8 cellular contexts compared by ENCODE assay signal in genomic region chr4:45453258-45453841, GRCh38.
DNase-seq lines count a peak whose midpoint lies in the region; ATAC-seq, FAIRE-seq and TF ChIP-seq lines count a peak whose summit lies in the region.

No MANE protein-coding gene starts in this region.

- H4K20me1 ChIP-seq in astrocyte (ENCODE audit: insufficient read depth, low read length) = no peaks in the 10 kb centered on the region

- no peaks in the 10 kb centered on the region for H3K4me1 Mint-ChIP-seq in astrocyte (ENCODE audit: low read depth, unreplicated experiment)
- H3K4me1 Mint-ChIP-seq in activated CD8-positive, alpha-beta memory T cell treated with anti-CD3 and anti-CD28 coated beads, Interleukin-2, amount 10 ng/mL, durations not matched to agents 7 days and 5 days = no peaks in the 10 kb centered on the region

- H3K9me3 Mint-ChIP-seq in astrocyte (ENCODE audit: unreplicated experiment) = no peaks in the 10 kb centered on the region
- H3K9me3 Mint-ChIP-seq in activated CD8-positive, alpha-beta memory T cell treated with anti-CD3 and anti-CD28 coated beads, Interleukin-2, amount 10 ng/mL, durations not matched to agents 7 days and 5 days (ENCODE audit: low read depth) = peaks cover 2% of the 10 kb centered on the region

- CTCF ChIA-PET in activated CD8-positive, alpha-beta memory T cell treated with anti-CD3 and anti-CD28 coated beads, Interleukin-2, amount 10 ng/mL, durations not matched to agents 7 days and 5 days (lab: Charles Lee) = no interaction called here

- H3K27ac ChIP-seq in 22Rv1 = no peak overlapping the region
- H3K27ac ChIP-seq in astrocyte (ENCODE audit: low read depth, low read length) = no peak overlapping the region
- H3K27ac ChIP-seq in lung (ENCODE audit: low read depth in 1 of 2, low read length in 1 of 2) = no peak overlapping the region

- H3K4me2 ChIP-seq in astrocyte (ENCODE audit: low read length) = no peak overlapping the region

- no peaks in the 10 kb centered on the region for H3K79me2 ChIP-seq in astrocyte (ENCODE audit: insufficient read depth, low read length)

- H3K36me3 ChIP-seq in astrocyte (ENCODE audit: insufficient read depth, low read length) (no peaks in the 10 kb centered on the region), lung (ENCODE audit: control insufficient read depth in 2 of 2, insufficient read depth in 2 of 2, low read length in 2 of 2) (no peaks in the 10 kb centered on the region)

- H3K9me3 ChIP-seq in astrocyte (ENCODE audit: insufficient read depth, low read depth, low read length) (no peaks in the 10 kb centered on the region), lung (ENCODE audit: control insufficient read depth in 2 of 2, insufficient read depth in 1 of 2, low read length in 1 of 2) (peaks cover 0 to 2% of the 10 kb centered on the region in 2 donors)

- H3K27ac Mint-ChIP-seq in astrocyte (ENCODE audit: unreplicated experiment) = no peak overlapping the region
- no peak overlapping the region for H3K27ac Mint-ChIP-seq in activated CD8-positive, alpha-beta memory T cell treated with anti-CD3 and anti-CD28 coated beads, Interleukin-2, amount 10 ng/mL, durations not matched to agents 7 days and 5 days

- no peaks in the 10 kb centered on the region for H3K36me3 Mint-ChIP-seq in astrocyte (ENCODE audit: low read depth, unreplicated experiment)
- no peaks in the 10 kb centered on the region for H3K36me3 Mint-ChIP-seq in activated CD8-positive, alpha-beta memory T cell treated with anti-CD3 and anti-CD28 coated beads, Interleukin-2, amount 10 ng/mL, durations not matched to agents 7 days and 5 days

- ATAC-seq in GM19351 (IDR thresholded peaks at IDR 0.05; ENCODE audit: unreplicated experiment) (peak; percentile 65), lung (ENCODE audit: insufficient read depth, low FRiP score) (peak; percentile 75), GM19035 (IDR thresholded peaks at IDR 0.05; ENCODE audit: unreplicated experiment) (no peak)
- ATAC-seq in activated CD8-positive, alpha-beta memory T cell treated with anti-CD3 and anti-CD28 coated beads, Interleukin-2, amount 10 ng/mL, durations not matched to agents 7 days and 5 days = no peak

- no peaks in the 10 kb centered on the region for H3K27me3 Mint-ChIP-seq in astrocyte (ENCODE audit: low read depth, unreplicated experiment)
- H3K27me3 Mint-ChIP-seq in activated CD8-positive, alpha-beta memory T cell treated with anti-CD3 and anti-CD28 coated beads, Interleukin-2, amount 10 ng/mL, durations not matched to agents 7 days and 5 days = no peaks in the 10 kb centered on the region

- H3K4me1 ChIP-seq in astrocyte (ENCODE audit: insufficient read depth, low read length) (no peaks in the 10 kb centered on the region), lung (ENCODE audit: control insufficient read depth in 2 of 2, insufficient read depth in 2 of 2, low read length in 2 of 2) (no peaks in the 10 kb centered on the region)

- H2AFZ ChIP-seq in astrocyte (ENCODE audit: low read depth, low read length) = no peak overlapping the region

- DNase-seq in NCI-H1694 (lab: John Stamatoyannopoulos, UW) (peak; percentile 24), astrocyte (ENCODE audit: low read depth) (peak; percentile 0), lung (ENCODE audit: low spot score) (no peak)
- no peak for DNase-seq in activated CD8-positive, alpha-beta memory T cell treated with anti-CD3 and anti-CD28 coated beads, Interleukin-2, amount 10 ng/mL, durations not matched to agents 7 days and 5 days
- DNase-seq in activated CD4-positive, alpha-beta T cell treated with anti-CD3 and anti-CD28 coated beads, Interleukin-2, amount 50 U/mL, for 48 hours = no peak

- WGBS in lung, 2 donors = 30 to 38% methylated on average over 5 of the region's 5 CpGs

- H3K4me3 Mint-ChIP-seq in astrocyte (ENCODE audit: unreplicated experiment) = no peak overlapping the region
- H3K4me3 Mint-ChIP-seq in activated CD8-positive, alpha-beta memory T cell treated with anti-CD3 and anti-CD28 coated beads, Interleukin-2, amount 10 ng/mL, durations not matched to agents 7 days and 5 days = no peak overlapping the region

- TF ChIP-seq CTCF in 22Rv1 (IDR thresholded peaks at IDR 0.05) = peak; percentile 85
- peak; percentile 34 for TF ChIP-seq CTCF in astrocyte (IDR thresholded peaks at IDR 0.05; ENCODE audit: insufficient read depth, low read depth, low read length)
- no peak for TF ChIP-seq CTCF in lung (IDR thresholded peaks at IDR 0.05; ENCODE audit: control extremely low read depth, extremely low read depth)

- no peak for FAIRE-seq in astrocyte (lab: Jason Lieb, UNC)

- H3K4me3 ChIP-seq in astrocyte (ENCODE audit: insufficient read depth, low read depth, low read length) = no peak overlapping the region
- no peak overlapping the region for H3K4me3 ChIP-seq in lung

- no peaks in the 10 kb centered on the region for H3K27me3 ChIP-seq in astrocyte (ENCODE audit: insufficient read depth, low read length)
- H3K27me3 ChIP-seq in lung (ENCODE audit: control insufficient read depth, insufficient read depth) = no peaks in the 10 kb centered on the region

- H3K9ac ChIP-seq in astrocyte (ENCODE audit: low read length) = no peak overlapping the region

Comparison
In these comparisons a context has a peak if more than half of its experiments do, and no peak if none do; other contexts are left out.
1. ATAC-seq: peak in GM19351 (single experiment) and lung (single experiment); none in activated CD8-positive, alpha-beta memory T cell treated with anti-CD3 and anti-CD28 coated beads, Interleukin-2, amount 10 ng/mL, durations not matched to agents 7 days and 5 days (single experiment) and GM19035 (single experiment).
2. DNase-seq: peak in NCI-H1694 (single experiment) and astrocyte (single experiment); none in lung (single experiment), activated CD8-positive, alpha-beta memory T cell treated with anti-CD3 and anti-CD28 coated beads, Interleukin-2, amount 10 ng/mL, durations not matched to agents 7 days and 5 days (single experiment) and activated CD4-positive, alpha-beta T cell treated with anti-CD3 and anti-CD28 coated beads, Interleukin-2, amount 50 U/mL, for 48 hours (0 of 2).